In the genomic region with DNA sequence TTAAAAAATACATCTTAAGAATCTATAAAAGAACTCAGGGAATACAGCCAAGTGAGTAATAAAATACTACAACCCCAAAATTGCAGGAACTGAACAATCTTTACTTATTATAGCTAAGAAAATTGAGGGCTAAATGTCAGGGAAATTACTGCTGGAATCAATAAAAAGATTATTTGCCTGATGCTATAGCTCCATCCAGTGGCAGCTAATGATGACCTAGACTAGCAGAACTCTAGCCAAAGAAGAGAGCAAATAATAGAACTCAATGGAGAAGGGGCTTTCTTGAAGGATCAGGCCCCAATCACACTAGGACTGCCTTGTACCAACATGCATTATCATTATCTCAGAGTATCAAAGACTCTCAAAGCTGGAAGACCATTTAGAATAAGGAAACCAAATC, we compare ENCODE assay signal across 10 cellular contexts.
DNase-seq lines count a peak whose midpoint lies in the region; ATAC-seq and TF ChIP-seq lines count a peak whose summit lies in the region.
"Had no signal": no experiment of that assay in that cellular context is flagged by ENCODE, and none has a peak within 500 bp of the region (broad histone marks: within the 10 kb centered on the region; RNA-seq: fewer than 3 reads in every experiment).

No MANE protein-coding gene starts in this region.

- H3K27me3 Mint-ChIP-seq in brain (no peaks in the 10 kb centered on the region), osteocyte (ENCODE audit: unreplicated experiment) (peaks cover 10% of the 10 kb centered on the region)
- peaks cover 10% of the 10 kb centered on the region for H3K27me3 Mint-ChIP-seq in CD4-positive, alpha-beta T cell

- H3K4me3 ChIP-seq in MM.1S (ENCODE audit: low read length): no peak overlapping the region

- H3K9me2 ChIP-seq in MM.1S (replicated peaks; ENCODE audit: insufficient read depth, low read length): no peaks in the 10 kb centered on the region

- CTCF ChIA-PET in CD4-positive, alpha-beta T cell (lab: Charles Lee): no interaction called here

- TF ChIP-seq CTCF in MM.1S (IDR thresholded peaks at IDR 0.05; ENCODE audit: low read length) (peak; percentile 46), brain (conservative IDR thresholded peaks at IDR 0.05) (peak; percentile 27 to 58), osteocyte (IDR thresholded peaks at IDR 0.05) (peak; percentile 13)
- no peak for TF ChIP-seq CTCF in CD4-positive, alpha-beta T cell (IDR thresholded peaks at IDR 0.05)

- H4K20me1 ChIP-seq in MM.1S (ENCODE audit: insufficient read depth, low read length): no peaks in the 10 kb centered on the region

- no peaks in the 10 kb centered on the region for H3K36me3 Mint-ChIP-seq in brain
- no peaks in the 10 kb centered on the region for H3K36me3 Mint-ChIP-seq in osteocyte (ENCODE audit: unreplicated experiment)
- H3K36me3 Mint-ChIP-seq in CD4-positive, alpha-beta T cell (ENCODE audit: low read depth): no peaks in the 10 kb centered on the region
- H3K36me3 Mint-ChIP-seq: activated naive CD4-positive, alpha-beta T cell treated with anti-CD3 and anti-CD28 coated beads, Interleukin-2, amount 50 U/mL, for 24 hours had no signal

- H3K9ac ChIP-seq in MM.1S (ENCODE audit: low read length): no peak overlapping the region

- ATAC-seq in CD4-positive, alpha-beta T cell (ENCODE audit: poor library complexity): no peak

- H3K27ac Mint-ChIP-seq in brain: no peak overlapping the region
- H3K27ac Mint-ChIP-seq in osteocyte (ENCODE audit: unreplicated experiment): no peak overlapping the region
- no peak overlapping the region for H3K27ac Mint-ChIP-seq in CD4-positive, alpha-beta T cell
- H3K27ac Mint-ChIP-seq: activated naive CD4-positive, alpha-beta T cell treated with anti-CD3 and anti-CD28 coated beads, Interleukin-2, amount 50 U/mL, for 24 hours had no signal

- no peaks in the 10 kb centered on the region for H3K79me2 ChIP-seq in MM.1S (ENCODE audit: low read length)

- H3F3A ChIP-seq in MM.1S (ENCODE audit: insufficient read depth, low read length): no peaks in the 10 kb centered on the region

- H3K9me3 Mint-ChIP-seq in brain: peaks cover 0 to 2% (median 0%) of the 10 kb centered on the region in 5 experiments
- H3K9me3 Mint-ChIP-seq in osteocyte (ENCODE audit: unreplicated experiment): no peaks in the 10 kb centered on the region
- H3K9me3 Mint-ChIP-seq in CD4-positive, alpha-beta T cell: no peaks in the 10 kb centered on the region
- H3K9me3 Mint-ChIP-seq: activated naive CD4-positive, alpha-beta T cell treated with anti-CD3 and anti-CD28 coated beads, Interleukin-2, amount 50 U/mL, for 24 hours had no signal

- H3K4me2 ChIP-seq in MM.1S (ENCODE audit: low read depth, low read length): no peak overlapping the region

- POLR2A ChIA-PET in CD4-positive, alpha-beta T cell (lab: Charles Lee): no interaction called here

- intact Hi-C loops in CD4-positive, alpha-beta T cell (cut with DNase I, micrococcal nuclease): no loop called here

- no peaks in the 10 kb centered on the region for H3K9me3 ChIP-seq in MM.1S (replicated peaks; ENCODE audit: insufficient read depth, low read length)
- no peaks in the 10 kb centered on the region for H3K9me3 ChIP-seq in CD4-positive, alpha-beta T cell (ENCODE audit: control insufficient read depth, low read length)

- no peaks in the 10 kb centered on the region for H3K36me3 ChIP-seq in MM.1S (replicated peaks; ENCODE audit: insufficient read depth, low read length)

- DNase-seq in NCI-H345 (lab: John Stamatoyannopoulos, UW) (peak; percentile 3), NCI-H345 treated with DMSO at 0.1 percent for 48 hours (lab: John Stamatoyannopoulos, UW; ENCODE audit: unreplicated experiment) (no peak), MM.1S (peak; percentile 30), osteocyte (ENCODE audit: extremely low spot score, unreplicated experiment) (no peak), HuH-7 (ENCODE audit: low spot score) (no peak)
- no peak for DNase-seq in CD4-positive, alpha-beta T cell
- DNase-seq in activated T-cell treated with anti-CD3 and anti-CD28 coated beads, Interleukin-2, amount 50 U/mL, for 48 hours: no peak
- DNase-seq: occipital lobe had no signal

- no peak overlapping the region for H3K27ac ChIP-seq in MM.1S (ENCODE audit: low read length)
- no peak overlapping the region for H3K27ac ChIP-seq in CD4-positive, alpha-beta T cell (ENCODE audit: low read depth, low read length)

- no peaks in the 10 kb centered on the region for H3K27me3 ChIP-seq in MM.1S (replicated peaks; ENCODE audit: insufficient read depth, low read length)
- no peaks in the 10 kb centered on the region for H3K27me3 ChIP-seq in CD4-positive, alpha-beta T cell (ENCODE audit: control insufficient read depth, insufficient read depth, low read length)

- H3K4me1 Mint-ChIP-seq in brain (no peaks in the 10 kb centered on the region), osteocyte (ENCODE audit: unreplicated experiment) (no peaks in the 10 kb centered on the region)
- H3K4me1 Mint-ChIP-seq in CD4-positive, alpha-beta T cell (ENCODE audit: low read depth): no peaks in the 10 kb centered on the region
- H3K4me1 Mint-ChIP-seq: activated naive CD4-positive, alpha-beta T cell treated with anti-CD3 and anti-CD28 coated beads, Interleukin-2, amount 50 U/mL, for 24 hours had no signal

- H3K4me3 Mint-ChIP-seq in brain (no peak overlapping the region), osteocyte (ENCODE audit: unreplicated experiment) (no peak overlapping the region)
- H3K4me3 Mint-ChIP-seq in CD4-positive, alpha-beta T cell: no peak overlapping the region
- H3K4me3 Mint-ChIP-seq: activated naive CD4-positive, alpha-beta T cell treated with anti-CD3 and anti-CD28 coated beads, Interleukin-2, amount 50 U/mL, for 24 hours had no signal

- H2AFZ ChIP-seq in MM.1S (ENCODE audit: low read length): no peak overlapping the region

- H3K4me1 ChIP-seq in MM.1S (ENCODE audit: low read length): no peaks in the 10 kb centered on the region

Comparison
In these comparisons a context has a peak if more than half of its experiments do, and no peak if none do; other contexts are left out.
1. DNase-seq: peak in NCI-H345 (single experiment) and MM.1S (single experiment); none in NCI-H345 treated with DMSO at 0.1 percent for 48 hours (single experiment), osteocyte (single experiment), HuH-7 (single experiment), CD4-positive, alpha-beta T cell (0 of 10) and activated T-cell treated with anti-CD3 and anti-CD28 coated beads, Interleukin-2, amount 50 U/mL, for 48 hours (0 of 2).